10 cellular contexts compared by ENCODE assay signal in genomic region chr3:49422379-49423248, GRCh38. TPM values are rescaled to one million over a fixed set of nuclear protein-coding genes. Genes with fewer than 3 reads are reported as not detected.
DNase-seq lines count a peak whose midpoint lies in the region; ATAC-seq and TF ChIP-seq lines count a peak whose summit lies in the region.
"Had no signal": no experiment of that assay in that cellular context is flagged by ENCODE, and none has a peak within 500 bp of the region (broad histone marks: within the 10 kb centered on the region; RNA-seq: fewer than 3 reads in every experiment).

Gene AMT (minus strand): TSS chr3:49422473. CDS start chr3:49422450, 23 bp downstream.

- H3K4me3 ChIP-seq in endodermal cell (ENCODE audit: low read length): peak within 1 kb of the TSS; percentile 81
- peak within 1 kb of the TSS; percentile 39 to 44 for H3K4me3 ChIP-seq in tibial artery

- H3K36me3 Mint-ChIP-seq in activated CD4-positive, alpha-beta T cell treated with anti-CD3 and anti-CD28 coated beads, Interleukin-2, amount 10 ng/mL, durations not matched to agents 24 days and 14 days (ENCODE audit: low read depth): peaks cover 39% of the 10 kb centered on the region
- peaks cover 24% of the 10 kb centered on the region for H3K36me3 Mint-ChIP-seq in endodermal cell (ENCODE audit: low read depth)

- DNase-seq in activated CD4-positive, alpha-beta T cell treated with anti-CD3 and anti-CD28 coated beads, Interleukin-2, amount 10 ng/mL, durations not matched to agents 24 days and 14 days: no peak
- DNase-seq in activated CD4-positive, alpha-beta T cell treated with anti-CD3 and anti-CD28 coated beads for 1 hour: no peak
- DNase-seq in endodermal cell: peak; percentile 97
- peak; percentile 31 for DNase-seq in medulla oblongata (ENCODE audit: extremely low spot score)
- DNase-seq in tibial artery: no peak
- no peak for DNase-seq in NCI-H526 (lab: John Stamatoyannopoulos, UW)
- DNase-seq in stimulated activated CD4-positive, alpha-beta T cell treated with anti-CD3 and anti-CD28 coated beads, Interleukin-15, amount 100 ng/mL, for 24 hours: no peak
- DNase-seq: activated naive CD4-positive, alpha-beta T cell treated with anti-CD3 and anti-CD28 coated beads, Interleukin-2, amount 50 U/mL, for 16 hours; NCI-H510A treated with DMSO at 0.1 percent for 48 hours had no signal

- peaks cover 3% of the 10 kb centered on the region for H3K4me1 ChIP-seq in endodermal cell (ENCODE audit: control insufficient read depth, insufficient read depth, low read length)
- peaks cover 0 to 19% (median 12%) of the 10 kb centered on the region in 4 donors for H3K4me1 ChIP-seq in tibial artery

- no peaks in the 10 kb centered on the region for H3K9me3 ChIP-seq in endodermal cell (ENCODE audit: control insufficient read depth, low read length)
- H3K9me3 ChIP-seq in tibial artery: no peaks in the 10 kb centered on the region

- 45 to 48% methylated on average over 18 to 25 of the region's 25 CpGs for WGBS in endodermal cell (ENCODE audit: insufficient coverage in 1 of 2, insufficient read length in 1 of 2), 2 experiments

- intact Hi-C loops in activated CD4-positive, alpha-beta T cell treated with anti-CD3 and anti-CD28 coated beads, Interleukin-2, amount 10 ng/mL, durations not matched to agents 24 days and 14 days (cut with micrococcal nuclease): no loop called here
- intact Hi-C loops in tibial artery (cut with DNase I; ENCODE audit: low total_unique reads): no loop called here

- H3K27ac ChIP-seq in endodermal cell (ENCODE audit: low read depth, low read length) (peak within 1 kb of the TSS; percentile 57), tibial artery (peak within 1 kb of the TSS in 1 of 2 donors; percentile 69)

- no peaks in the 10 kb centered on the region for H3K9me3 Mint-ChIP-seq in activated CD4-positive, alpha-beta T cell treated with anti-CD3 and anti-CD28 coated beads, Interleukin-2, amount 10 ng/mL, durations not matched to agents 24 days and 14 days
- no peaks in the 10 kb centered on the region for H3K9me3 Mint-ChIP-seq in endodermal cell

- no peaks in the 10 kb centered on the region for H3K27me3 Mint-ChIP-seq in activated CD4-positive, alpha-beta T cell treated with anti-CD3 and anti-CD28 coated beads, Interleukin-2, amount 10 ng/mL, durations not matched to agents 24 days and 14 days
- H3K27me3 Mint-ChIP-seq in endodermal cell (ENCODE audit: insufficient read depth): peaks cover 1% of the 10 kb centered on the region

- H3K27ac Mint-ChIP-seq in activated CD4-positive, alpha-beta T cell treated with anti-CD3 and anti-CD28 coated beads, Interleukin-2, amount 10 ng/mL, durations not matched to agents 24 days and 14 days: peak within 1 kb of the TSS; percentile 48
- peak within 1 kb of the TSS; percentile 96 for H3K27ac Mint-ChIP-seq in endodermal cell

- no peak for ATAC-seq in HG02885 (IDR thresholded peaks at IDR 0.05; ENCODE audit: poor library complexity, unreplicated experiment)

- peak within 1 kb of the TSS; percentile 52 for H3K9ac ChIP-seq in endodermal cell (ENCODE audit: extremely low read depth, low read length, poor library complexity, severe bottlenecking)

- no peaks in the 10 kb centered on the region for H3K36me3 ChIP-seq in endodermal cell (ENCODE audit: control insufficient read depth, insufficient read depth, low read length)
- peaks cover 0 to 56% (median 17%) of the 10 kb centered on the region in 3 donors for H3K36me3 ChIP-seq in tibial artery

- peaks cover 29% of the 10 kb centered on the region for H3K4me1 Mint-ChIP-seq in activated CD4-positive, alpha-beta T cell treated with anti-CD3 and anti-CD28 coated beads, Interleukin-2, amount 10 ng/mL, durations not matched to agents 24 days and 14 days
- H3K4me1 Mint-ChIP-seq in endodermal cell: peaks cover 16% of the 10 kb centered on the region

- no peak within 1 kb of the TSS for H3K4me3 Mint-ChIP-seq in activated CD4-positive, alpha-beta T cell treated with anti-CD3 and anti-CD28 coated beads, Interleukin-2, amount 10 ng/mL, durations not matched to agents 24 days and 14 days
- peak within 1 kb of the TSS; percentile 91 for H3K4me3 Mint-ChIP-seq in endodermal cell

- TF ChIP-seq CTCF in endodermal cell (conservative IDR thresholded peaks at IDR 0.05): no peak
- TF ChIP-seq CTCF in tibial artery (IDR thresholded peaks at IDR 0.05): no peak

- H3K27me3 ChIP-seq in endodermal cell (ENCODE audit: control insufficient read depth, insufficient read depth, low read length, poor library complexity, severe bottlenecking) (no peaks in the 10 kb centered on the region), tibial artery (no peaks in the 10 kb centered on the region)

RNA-seq across cellular contexts. Expression of gene AMT, which starts in this region (rescaled TPM):
- total RNA-seq in activated CD4-positive, alpha-beta T cell treated with anti-CD3 and anti-CD28 coated beads, Interleukin-2, amount 10 ng/mL, durations not matched to agents 24 days and 14 days: 2.6 and 3.7 TPM in 2 replicates
- total RNA-seq in endodermal cell: 10 to 100 TPM; 44.4 to 51.7 TPM
- 25.9 TPM for polyA plus RNA-seq in endodermal cell (2013, experiment 1 of 2)
- polyA plus RNA-seq in endodermal cell (2013, experiment 2 of 2): 21.9 TPM

Comparison
In these comparisons a context has a peak if more than half of its experiments do, and no peak if none do; other contexts are left out.
1. DNase-seq: peak in endodermal cell (single experiment) and medulla oblongata (single experiment); none in activated CD4-positive, alpha-beta T cell treated with anti-CD3 and anti-CD28 coated beads, Interleukin-2, amount 10 ng/mL, durations not matched to agents 24 days and 14 days (single experiment), activated CD4-positive, alpha-beta T cell treated with anti-CD3 and anti-CD28 coated beads for 1 hour (single experiment), tibial artery (0 of 2), NCI-H526 (0 of 2) and stimulated activated CD4-positive, alpha-beta T cell treated with anti-CD3 and anti-CD28 coated beads, Interleukin-15, amount 100 ng/mL, for 24 hours (single experiment).